22 cellular contexts compared by ENCODE assay signal in genomic region chr9:137555179-137555578, GRCh38. TPM values are rescaled to one million over a fixed set of nuclear protein-coding genes. Genes with fewer than 3 reads are reported as not detected.
DNase-seq lines count a peak whose midpoint lies in the region; ATAC-seq and TF ChIP-seq lines count a peak whose summit lies in the region.
"Had no signal": no experiment of that assay in that cellular context is flagged by ENCODE, and none has a peak within 500 bp of the region (broad histone marks: within the 10 kb centered on the region; RNA-seq: fewer than 3 reads in every experiment).

No MANE protein-coding gene starts in this region.

- H3K27me3 Mint-ChIP-seq in endothelial cell (ENCODE audit: unreplicated experiment) = peaks cover 1% of the 10 kb centered on the region
- H3K27me3 Mint-ChIP-seq in stimulated activated naive B cell treated with anti-CD40 and anti-IgM and Interleukin-4, amounts not matched to agents 10 μg/mL and 1 μg/mL and 100 μg/mL, for 72 hours = no peaks in the 10 kb centered on the region
- H3K27me3 Mint-ChIP-seq in activated T-helper 2 cell treated with anti-CD3 and anti-CD28 coated beads, Interferon-gamma antibody, Interleukin-2, Interleukin-4, amounts not matched to agents 10 μg/mL and 5 μg/mL and 100 μg/mL, durations not matched to agents 14 hours and 24 hours and 36 hours (ENCODE audit: low read depth) = no peaks in the 10 kb centered on the region

- intact Hi-C loops in right cardiac atrium (cut with DNase I) = no loop called here
- intact Hi-C loops in activated T-helper 2 cell treated with anti-CD3 and anti-CD28 coated beads, Interferon-gamma antibody, Interleukin-2, Interleukin-4, amounts not matched to agents 10 μg/mL and 5 μg/mL and 100 μg/mL, durations not matched to agents 14 hours and 24 hours and 36 hours (cut with micrococcal nuclease) = no loop called here

- H3K9me3 Mint-ChIP-seq in endothelial cell (ENCODE audit: unreplicated experiment) = no peaks in the 10 kb centered on the region
- H3K9me3 Mint-ChIP-seq in stimulated activated naive B cell treated with anti-CD40 and anti-IgM and Interleukin-4, amounts not matched to agents 10 μg/mL and 1 μg/mL and 100 μg/mL, for 72 hours = no peaks in the 10 kb centered on the region
- H3K9me3 Mint-ChIP-seq in activated T-helper 2 cell treated with anti-CD3 and anti-CD28 coated beads, Interferon-gamma antibody, Interleukin-2, Interleukin-4, amounts not matched to agents 10 μg/mL and 5 μg/mL and 100 μg/mL, durations not matched to agents 14 hours and 24 hours and 36 hours = no peaks in the 10 kb centered on the region

- H3K27ac Mint-ChIP-seq in endothelial cell (ENCODE audit: unreplicated experiment) = no peak overlapping the region
- H3K27ac Mint-ChIP-seq in stimulated activated naive B cell treated with anti-CD40 and anti-IgM and Interleukin-4, amounts not matched to agents 10 μg/mL and 1 μg/mL and 100 μg/mL, for 72 hours = peak overlapping the region; percentile 11
- H3K27ac Mint-ChIP-seq in activated T-helper 2 cell treated with anti-CD3 and anti-CD28 coated beads, Interferon-gamma antibody, Interleukin-2, Interleukin-4, amounts not matched to agents 10 μg/mL and 5 μg/mL and 100 μg/mL, durations not matched to agents 14 hours and 24 hours and 36 hours = no peak overlapping the region

- H3K4me3 ChIP-seq in right cardiac atrium (ENCODE audit: low read length) (no peak overlapping the region), right atrium auricular region (no peak overlapping the region)

- peaks cover 27% of the 10 kb centered on the region for H3K36me3 Mint-ChIP-seq in endothelial cell (ENCODE audit: low read depth, unreplicated experiment)
- H3K36me3 Mint-ChIP-seq in stimulated activated naive B cell treated with anti-CD40 and anti-IgM and Interleukin-4, amounts not matched to agents 10 μg/mL and 1 μg/mL and 100 μg/mL, for 72 hours = peaks cover 35 to 47% of the 10 kb centered on the region in 2 donors
- H3K36me3 Mint-ChIP-seq in activated T-helper 2 cell treated with anti-CD3 and anti-CD28 coated beads, Interferon-gamma antibody, Interleukin-2, Interleukin-4, amounts not matched to agents 10 μg/mL and 5 μg/mL and 100 μg/mL, durations not matched to agents 14 hours and 24 hours and 36 hours (ENCODE audit: low read depth) = peaks cover 53% of the 10 kb centered on the region

- POLR2A ChIA-PET in RWPE1 (lab: Yijun Ruan, JAX; ENCODE audit: low non-redundant PET) = no interaction called here

- H3K27ac ChIP-seq in right cardiac atrium (ENCODE audit: low read length) (peak overlapping the region; percentile 9), right atrium auricular region (no peak overlapping the region), RWPE1 (peak overlapping the region; percentile 90)

- H3K4me1 ChIP-seq in right cardiac atrium (ENCODE audit: control insufficient read depth, insufficient read depth, low read length) (no peaks in the 10 kb centered on the region), right atrium auricular region (peaks cover 0 to 19% of the 10 kb centered on the region in 2 donors)

- ATAC-seq in right cardiac atrium (no peak), GM21529 (IDR thresholded peaks at IDR 0.05; ENCODE audit: unreplicated experiment) (no peak)
- ATAC-seq in stimulated activated naive B cell treated with anti-CD40 and anti-IgM and Interleukin-4, amounts not matched to agents 10 μg/mL and 1 μg/mL and 100 μg/mL, for 72 hours (replicated peaks) = no peak
- ATAC-seq: HepG2 had no signal

- H3K9me3 ChIP-seq in right cardiac atrium (ENCODE audit: control insufficient read depth, low read length) (no peaks in the 10 kb centered on the region), right atrium auricular region (no peaks in the 10 kb centered on the region)

- CTCF ChIA-PET in RWPE1 (lab: Yijun Ruan, JAX) = interaction anchor here (0.7 kb wide), 1 partner anchor 160 kb away, joined by 3 read pairs; no protein-coding TSS in a partner anchor

- no peak for TF ChIP-seq CTCF in right atrium auricular region (IDR thresholded peaks at IDR 0.05)
- TF ChIP-seq CTCF in RWPE1 (conservative IDR thresholded peaks at IDR 0.05; ENCODE audit: low read depth) = no peak
- TF ChIP-seq CTCF in endothelial cell (IDR thresholded peaks at IDR 0.05; ENCODE audit: unreplicated experiment) = no peak

- WGBS in right cardiac atrium = 90% methylated on average over 10 of the region's 10 CpGs

- peaks cover 29% of the 10 kb centered on the region for H3K36me3 ChIP-seq in right atrium auricular region

- no peak for DNase-seq in right cardiac atrium
- DNase-seq in right atrium auricular region (ENCODE audit: low spot score) = no peak
- DNase-seq in RWPE1 (ENCODE audit: low spot score) = no peak
- no peak for DNase-seq in endothelial cell (ENCODE audit: low spot score)
- no peak for DNase-seq in stimulated activated naive B cell treated with anti-CD40 and anti-IgM and Interleukin-4, amounts not matched to agents 10 μg/mL and 1 μg/mL and 100 μg/mL, for 72 hours
- no peak for DNase-seq in NCI-H146 (lab: John Stamatoyannopoulos, UW)
- no peak for DNase-seq in activated T-helper 2 cell treated with anti-CD3 and anti-CD28 coated beads, Interferon-gamma antibody, Interleukin-2, Interleukin-4, amounts not matched to agents 10 μg/mL and 5 μg/mL and 100 μg/mL, durations not matched to agents 14 hours and 24 hours and 36 hours (ENCODE audit: low spot score)
- DNase-seq: ACHN, C1 segment of cervical spinal cord, COR-L47, DMS153, GF-D8, KBM-7, NCI-H1105 treated with DMSO at 0.1 percent for 48 hours, NCI-H1694 treated with DMSO at 0.1 percent for 48 hours, NCI-H2107, NCI-H510A, NCI-H82 had no signal

- H3K27me3 ChIP-seq in right cardiac atrium (ENCODE audit: control insufficient read depth, insufficient read depth) (no peaks in the 10 kb centered on the region), right atrium auricular region (no peaks in the 10 kb centered on the region)

- peaks cover 6% of the 10 kb centered on the region for H3K4me1 Mint-ChIP-seq in endothelial cell (ENCODE audit: unreplicated experiment)
- peaks cover 5 to 13% of the 10 kb centered on the region in 2 donors for H3K4me1 Mint-ChIP-seq in stimulated activated naive B cell treated with anti-CD40 and anti-IgM and Interleukin-4, amounts not matched to agents 10 μg/mL and 1 μg/mL and 100 μg/mL, for 72 hours
- H3K4me1 Mint-ChIP-seq in activated T-helper 2 cell treated with anti-CD3 and anti-CD28 coated beads, Interferon-gamma antibody, Interleukin-2, Interleukin-4, amounts not matched to agents 10 μg/mL and 5 μg/mL and 100 μg/mL, durations not matched to agents 14 hours and 24 hours and 36 hours (ENCODE audit: low read depth) = peaks cover 6% of the 10 kb centered on the region

- peak overlapping the region; percentile 69 for H3K4me3 Mint-ChIP-seq in endothelial cell (ENCODE audit: unreplicated experiment)
- no peak overlapping the region for H3K4me3 Mint-ChIP-seq in stimulated activated naive B cell treated with anti-CD40 and anti-IgM and Interleukin-4, amounts not matched to agents 10 μg/mL and 1 μg/mL and 100 μg/mL, for 72 hours
- no peak overlapping the region for H3K4me3 Mint-ChIP-seq in activated T-helper 2 cell treated with anti-CD3 and anti-CD28 coated beads, Interferon-gamma antibody, Interleukin-2, Interleukin-4, amounts not matched to agents 10 μg/mL and 5 μg/mL and 100 μg/mL, durations not matched to agents 14 hours and 24 hours and 36 hours (ENCODE audit: low read depth)

RNA-seq across cellular contexts. Expression of gene MRPL41, which starts 3.5 kb away (rescaled TPM):
- total RNA-seq in right cardiac atrium = 100 to 1,000 TPM; 149 to 194 (median 185) TPM
- polyA plus RNA-seq in right cardiac atrium = 460 TPM
- total RNA-seq in right atrium auricular region = 100 to 1,000 TPM; 172 to 238 TPM
- 41.4 TPM for total RNA-seq in endothelial cell (ENCODE audit: unreplicated experiment)
- total RNA-seq in activated T-helper 2 cell treated with anti-CD3 and anti-CD28 coated beads, Interferon-gamma antibody, Interleukin-2, Interleukin-4, amounts not matched to agents 10 μg/mL and 5 μg/mL and 100 μg/mL, durations not matched to agents 14 hours and 24 hours and 36 hours = 43.2 and 49.4 TPM in 2 replicates

RNA-seq across cellular contexts. Expression of gene PNPLA7, which starts 5.0 kb away (rescaled TPM):
- total RNA-seq in right cardiac atrium (10 to 100 TPM in 1 of 4 donors, 1 to 10 TPM in 3; 7.4 to 13.0 (median 7.6) TPM), right atrium auricular region (1 to 10 TPM; 4.4 to 4.6 TPM), endothelial cell (ENCODE audit: unreplicated experiment) (3.9 TPM)
- polyA plus RNA-seq in right cardiac atrium = 5.5 TPM
- 1.6 TPM in 2 replicates for total RNA-seq in activated T-helper 2 cell treated with anti-CD3 and anti-CD28 coated beads, Interferon-gamma antibody, Interleukin-2, Interleukin-4, amounts not matched to agents 10 μg/mL and 5 μg/mL and 100 μg/mL, durations not matched to agents 14 hours and 24 hours and 36 hours
- total RNA-seq: H4, RPMI7951 had no signal

RNA-seq across cellular contexts. Expression of gene DPH7, which starts 23.5 kb away (rescaled TPM):
- total RNA-seq in right cardiac atrium (10 to 100 TPM; 17.8 to 28.1 (median 21.1) TPM), right atrium auricular region (10 to 100 TPM; 17.9 to 21.0 TPM), endothelial cell (ENCODE audit: unreplicated experiment) (32.2 TPM)
- polyA plus RNA-seq in right cardiac atrium = 20.5 TPM
- total RNA-seq in activated T-helper 2 cell treated with anti-CD3 and anti-CD28 coated beads, Interferon-gamma antibody, Interleukin-2, Interleukin-4, amounts not matched to agents 10 μg/mL and 5 μg/mL and 100 μg/mL, durations not matched to agents 14 hours and 24 hours and 36 hours = 43.2 and 46.2 TPM in 2 replicates

RNA-seq across cellular contexts. Expression of gene ZMYND19, which starts 35.1 kb away (rescaled TPM):
- 1 to 10 TPM; 7.6 to 9.4 (median 9.0) TPM for total RNA-seq in right cardiac atrium
- 9.5 TPM for polyA plus RNA-seq in right cardiac atrium
- 1 to 10 TPM; 5.0 to 6.4 TPM for total RNA-seq in right atrium auricular region
- 25.6 TPM for total RNA-seq in endothelial cell (ENCODE audit: unreplicated experiment)
- total RNA-seq in activated T-helper 2 cell treated with anti-CD3 and anti-CD28 coated beads, Interferon-gamma antibody, Interleukin-2, Interleukin-4, amounts not matched to agents 10 μg/mL and 5 μg/mL and 100 μg/mL, durations not matched to agents 14 hours and 24 hours and 36 hours = 72.4 and 74.4 TPM in 2 replicates

RNA-seq across cellular contexts. Expression of gene ARRDC1, which starts 50.3 kb away (rescaled TPM):
- total RNA-seq in right cardiac atrium (10 to 100 TPM; 13.7 to 24.3 (median 20.2) TPM), right atrium auricular region (10 to 100 TPM; 21.4 to 37.8 TPM), endothelial cell (ENCODE audit: unreplicated experiment) (20.3 TPM)
- 38.7 TPM for polyA plus RNA-seq in right cardiac atrium
- total RNA-seq in activated T-helper 2 cell treated with anti-CD3 and anti-CD28 coated beads, Interferon-gamma antibody, Interleukin-2, Interleukin-4, amounts not matched to agents 10 μg/mL and 5 μg/mL and 100 μg/mL, durations not matched to agents 14 hours and 24 hours and 36 hours = 71.1 and 73.1 TPM in 2 replicates

Comparison
In these comparisons a context has a peak if more than half of its experiments do, and no peak if none do; other contexts are left out.
1. H3K27ac ChIP-seq: peak in right cardiac atrium (single experiment) and RWPE1 (single experiment); none in right atrium auricular region (0 of 2).